In genomic region chr5:165722401-165722800, GRCh38 we compare ENCODE assay signal across 28 cellular contexts.
"Had no signal": no experiment of that assay in that cellular context is flagged by ENCODE, and none has a peak within 500 bp of the region (broad histone marks: within the 10 kb centered on the region; RNA-seq: fewer than 3 reads in every experiment).

No MANE protein-coding gene starts in this region.

- H3K36me3 ChIP-seq: ascending aorta, cardiac muscle cell had no signal

- DNase-seq: activated B cell treated with CpG ODN at 0.5 μM for 24 hours; activated CD4-positive, alpha-beta memory T cell treated with anti-CD3 and anti-CD28 coated beads for 36 hours; activated CD4-positive, alpha-beta T cell treated with anti-CD3 and anti-CD28 coated beads for 4 hours; activated CD4-positive, alpha-beta T cell treated with anti-CD3 and anti-CD28 coated beads, Interleukin-2, amount 10 ng/mL, durations not matched to agents 24 days and 14 days; activated CD4-positive, alpha-beta T cell treated with anti-CD3 and anti-CD28 coated beads, Interleukin-2, amount 50 U/mL, for 1 hour; activated CD4-positive, alpha-beta T cell treated with anti-CD3 and anti-CD28 coated beads, Interleukin-2, amount 50 U/mL, for 4 hours; activated CD4-positive, CD25-positive, alpha-beta regulatory T cell treated with anti-CD3 and anti-CD28 coated beads, Interleukin-2, amount 50 U/mL, for 72 hours; activated CD8-positive, alpha-beta memory T cell treated with anti-CD3 and anti-CD28 coated beads, Interleukin-2, amount 50 U/mL, for 4 hours; activated CD8-positive, alpha-beta T cell treated with anti-CD3 and anti-CD28 coated beads for 36 hours; activated gamma-delta T cell; activated naive CD4-positive, alpha-beta T cell treated with anti-CD3 and anti-CD28 coated beads, Interleukin-2, amount 10 ng/mL, durations not matched to agents 7 days and 5 days; activated naive CD4-positive, alpha-beta T cell treated with Interleukin-2 at 50 U/mL for 16 hours; activated naive CD8-positive, alpha-beta T cell treated with anti-CD3 and anti-CD28 coated beads, Interleukin-2, amount 10 ng/mL, durations not matched to agents 7 days and 5 days; activated naive CD8-positive, alpha-beta T cell treated with anti-CD3 and anti-CD28 coated beads, Interleukin-2, amount 50 U/mL, for 24 hours; activated T-cell treated with anti-CD3 and anti-CD28 coated beads for 4 hours; activated T-cell treated with anti-CD3 and anti-CD28 coated beads, Interleukin-2, amount 50 U/mL, for 1 hour; activated T-cell treated with anti-CD3 and anti-CD28 coated beads, Interleukin-2, amount 50 U/mL, for 4 hours; activated T-cell treated with anti-CD3 and anti-CD28 coated beads, Interleukin-2, amount 50 U/mL, for 72 hours; amygdala; anterior cingulate cortex; caudate nucleus; cerebellar nuclear complex; T-helper 1 cell; T-helper 2 cell; T-helper 9 cell had no signal

- H3K4me3 ChIP-seq: ascending aorta, cardiac muscle cell had no signal

- H3K27me3 ChIP-seq: ascending aorta, cardiac muscle cell had no signal

- H3K4me1 ChIP-seq: ascending aorta had no signal

- H3K9me3 ChIP-seq: ascending aorta had no signal

- H3K27ac ChIP-seq: ascending aorta, cardiac muscle cell, VCaP had no signal
